ENCODE assay signal across 13 cellular contexts in the genomic region with DNA sequence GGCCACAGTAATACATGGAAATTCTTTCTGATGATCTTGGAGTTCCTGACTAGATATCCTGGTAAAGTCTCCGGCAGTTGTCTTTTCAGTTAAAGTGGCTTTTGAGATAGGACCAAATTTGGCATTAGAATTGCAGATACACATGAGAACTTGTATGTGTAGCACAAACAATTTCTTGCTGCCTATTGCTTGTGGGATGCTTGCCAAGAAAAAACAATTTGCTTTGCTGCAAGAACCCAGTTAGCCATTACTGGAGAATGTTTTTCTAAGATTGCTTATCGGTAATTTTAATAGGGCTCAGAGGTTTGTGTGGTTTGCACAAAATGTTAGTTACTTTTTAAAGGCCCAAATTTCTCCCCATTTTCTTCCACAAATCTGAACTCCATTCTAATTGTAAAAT.
DNase-seq lines count a peak whose midpoint lies in the region; ATAC-seq and TF ChIP-seq lines count a peak whose summit lies in the region.
"Had no signal": no experiment of that assay in that cellular context is flagged by ENCODE, and none has a peak within 500 bp of the region (broad histone marks: within the 10 kb centered on the region; RNA-seq: fewer than 3 reads in every experiment).

No MANE protein-coding gene starts in this region.

- H3K36me3 Mint-ChIP-seq in activated naive CD4-positive, alpha-beta T cell treated with anti-CD3 and anti-CD28 coated beads, Interleukin-2, amount 50 U/mL, for 72 hours = no peaks in the 10 kb centered on the region

- H3K27me3 ChIP-seq in Karpas-422 (ENCODE audit: low read length) = no peaks in the 10 kb centered on the region; the same call in 1 of the 2 replicates

- H2AFZ ChIP-seq in Karpas-422 (ENCODE audit: low read length) = no peak overlapping the region

- no peaks in the 10 kb centered on the region for H4K20me1 ChIP-seq in Karpas-422 (ENCODE audit: insufficient read depth, low read depth, low read length)

- TF ChIP-seq CTCF in retinal pigment epithelial cell (conservative IDR thresholded peaks at IDR 0.05; ENCODE audit: low read depth, low read length) = no peak

- H3K9me3 Mint-ChIP-seq in activated naive CD4-positive, alpha-beta T cell treated with anti-CD3 and anti-CD28 coated beads, Interleukin-2, amount 50 U/mL, for 72 hours = no peaks in the 10 kb centered on the region
- H3K9me3 Mint-ChIP-seq: activated B cell treated with CpG ODN at 0.5 μM for 24 hours; activated T-helper 17 cell treated with anti-CD3 and anti-CD28 coated beads, Interleukin-2, amount 50 U/mL, for 72 hours had no signal

- no peak overlapping the region for H3K9ac ChIP-seq in Karpas-422 (ENCODE audit: low read length)

- H3K27ac ChIP-seq in Karpas-422 (ENCODE audit: low read length) = no peak overlapping the region

- no peak for ATAC-seq in activated naive CD4-positive, alpha-beta T cell treated with anti-CD3 and anti-CD28 coated beads, Interleukin-2, amount 50 U/mL, for 72 hours
- ATAC-seq: activated T-helper 17 cell treated with anti-CD3 and anti-CD28 coated beads, Interleukin-2, amount 50 U/mL, for 72 hours had no signal

- no peaks in the 10 kb centered on the region for H3K4me1 ChIP-seq in Karpas-422 (ENCODE audit: low read length)

- DNase-seq in EL (peak; percentile 93), fibroblast of gingiva (ENCODE audit: low read depth) (peak; percentile 73), retinal pigment epithelial cell (ENCODE audit: low read depth) (peak; percentile 85), Karpas-422 (no peak), activated gamma-delta T cell (lab: John Stamatoyannopoulos, UW) (no peak)
- no peak for DNase-seq in activated naive CD4-positive, alpha-beta T cell treated with anti-CD3 and anti-CD28 coated beads, Interleukin-2, amount 50 U/mL, for 72 hours (ENCODE audit: low spot score in 2 of 2)
- DNase-seq: activated B cell treated with CpG ODN at 0.5 μM for 24 hours; effector CD8-positive, alpha-beta T cell; H7; NCI-H1417 treated with DMSO at 0.1 percent for 48 hours; trophoblast cell had no signal

- H3K4me3 ChIP-seq in retinal pigment epithelial cell (ENCODE audit: low read length) (no peak overlapping the region), Karpas-422 (ENCODE audit: low read length) (no peak overlapping the region)

- no peaks in the 10 kb centered on the region for H3K9me2 ChIP-seq in Karpas-422 (replicated peaks; ENCODE audit: insufficient read depth, low read length)

- no peaks in the 10 kb centered on the region for H3K79me2 ChIP-seq in Karpas-422 (ENCODE audit: low read length)

- H3K9me3 ChIP-seq in Karpas-422 (ENCODE audit: low read length) = no peaks in the 10 kb centered on the region

- no peaks in the 10 kb centered on the region for H3K36me3 ChIP-seq in Karpas-422 (ENCODE audit: insufficient read depth, low read length)

- no peak overlapping the region for H3K4me2 ChIP-seq in Karpas-422 (ENCODE audit: low read depth, low read length, poor library complexity, severe bottlenecking)

- no peak overlapping the region for H3K27ac Mint-ChIP-seq in activated naive CD4-positive, alpha-beta T cell treated with anti-CD3 and anti-CD28 coated beads, Interleukin-2, amount 50 U/mL, for 72 hours
- H3K27ac Mint-ChIP-seq: activated B cell treated with CpG ODN at 0.5 μM for 24 hours; activated T-helper 17 cell treated with anti-CD3 and anti-CD28 coated beads, Interleukin-2, amount 50 U/mL, for 72 hours had no signal

TF ChIP-seq in PFSK-1, 5 proteins besides CTCF, POLR2A, EP300 and RAD21:
- TF ChIP-seq POLR2AphosphoS5 (IDR thresholded peaks at IDR 0.05; ENCODE audit: low read depth, low read length) = no peak
- TF ChIP-seq TAF1 (IDR thresholded peaks at IDR 0.05; ENCODE audit: borderline replicate concordance, insufficient read depth, low read length) = peak; percentile 20; the same call in 1 of the 2 replicates

Comparison
In these comparisons a context has a peak if more than half of its experiments do, and no peak if none do; other contexts are left out.
1. DNase-seq: peak in EL (single experiment), fibroblast of gingiva (single experiment) and retinal pigment epithelial cell (single experiment); none in Karpas-422 (single experiment), activated gamma-delta T cell (single experiment) and activated naive CD4-positive, alpha-beta T cell treated with anti-CD3 and anti-CD28 coated beads, Interleukin-2, amount 50 U/mL, for 72 hours (0 of 2).